In the genomic region with DNA sequence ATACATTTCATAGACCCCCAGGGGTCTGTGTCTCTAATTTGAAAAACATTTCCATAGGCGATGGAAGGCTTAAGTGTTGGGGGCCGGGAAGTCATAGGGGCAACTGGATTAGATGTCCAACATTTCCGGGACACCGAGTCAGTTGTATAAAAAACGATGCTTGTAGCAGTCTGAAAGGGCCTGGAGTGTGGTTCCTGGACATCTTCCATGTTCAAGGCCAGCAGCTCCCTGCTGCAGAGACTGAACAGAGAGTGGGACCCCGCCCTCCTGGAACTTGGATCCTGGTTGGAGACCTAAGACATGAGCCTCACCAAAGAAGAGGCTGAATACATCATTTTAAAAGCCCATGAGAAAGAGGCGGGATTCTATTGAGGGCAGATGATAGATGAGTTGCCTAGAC, we compare ENCODE assay signal across 18 cellular contexts.
A peak's percentile ranks its signal among the peaks of the same experiment; 100 is the strongest.
DNase-seq lines count a peak whose midpoint lies in the region; ATAC-seq and TF ChIP-seq lines count a peak whose summit lies in the region.
"Had no signal": no experiment of that assay in that cellular context is flagged by ENCODE, and none has a peak within 500 bp of the region (broad histone marks: within the 10 kb centered on the region; RNA-seq: fewer than 3 reads in every experiment).

No MANE protein-coding gene starts in this region.

- no peak overlapping the region for H3K4me3 Mint-ChIP-seq in endodermal cell
- H3K4me3 Mint-ChIP-seq: B cell; CD4-positive, CD25-positive, alpha-beta regulatory T cell; CD8-positive, alpha-beta T cell; GM23338; H9 had no signal

- no peak for ATAC-seq in heart left ventricle
- ATAC-seq: CD8-positive, alpha-beta T cell; GM23338; HCT116 had no signal

- no peak overlapping the region for H3K27ac Mint-ChIP-seq in endodermal cell
- H3K27ac Mint-ChIP-seq: B cell; CD4-positive, CD25-positive, alpha-beta regulatory T cell; CD8-positive, alpha-beta T cell; GM23338; H9 had no signal

- intact Hi-C loops in cardiac septum (cut with DNase I) (no loop called here), heart left ventricle (cut with DNase I) (no loop called here), posterior vena cava (cut with DNase I) (no loop called here), vagina (cut with DNase I) (no loop called here)

- H3K9me3 ChIP-seq in heart left ventricle (no peaks in the 10 kb centered on the region), endodermal cell (ENCODE audit: control insufficient read depth, low read length) (no peaks in the 10 kb centered on the region), vagina (no peaks in the 10 kb centered on the region)

- H3K9ac ChIP-seq in endodermal cell (ENCODE audit: extremely low read depth, low read length, poor library complexity, severe bottlenecking) = no peak overlapping the region
- H3K9ac ChIP-seq: BLaER1 had no signal

- H3K4me1 Mint-ChIP-seq in endodermal cell = no peaks in the 10 kb centered on the region
- H3K4me1 Mint-ChIP-seq: B cell; CD4-positive, CD25-positive, alpha-beta regulatory T cell had no signal

- H3K36me3 ChIP-seq in heart left ventricle (no peaks in the 10 kb centered on the region), endodermal cell (ENCODE audit: control insufficient read depth, insufficient read depth, low read length) (no peaks in the 10 kb centered on the region), vagina (no peaks in the 10 kb centered on the region)
- H3K36me3 ChIP-seq: BLaER1 had no signal

- H3K27me3 ChIP-seq in heart left ventricle (peaks cover 0 to 9% (median 0%) of the 10 kb centered on the region in 9 donors), endodermal cell (ENCODE audit: control insufficient read depth, insufficient read depth, low read length, poor library complexity, severe bottlenecking) (no peaks in the 10 kb centered on the region), vagina (no peaks in the 10 kb centered on the region)
- H3K27me3 ChIP-seq: BLaER1 had no signal

- TF ChIP-seq CTCF in heart left ventricle (IDR thresholded peaks at IDR 0.05) = no peak
- TF ChIP-seq CTCF in endodermal cell (conservative IDR thresholded peaks at IDR 0.05) = no peak
- no peak for TF ChIP-seq CTCF in vagina (IDR thresholded peaks at IDR 0.05)

- DNase-seq in cardiac septum (ENCODE audit: low spot score) (peak; percentile 44), heart left ventricle (no peak), endodermal cell (peak; percentile 13), posterior vena cava (ENCODE audit: low spot score) (peak; percentile 45), AML-193 (lab: John Stamatoyannopoulos, UW) (no peak), vagina (ENCODE audit: extremely low spot score in 2 of 2) (no peak), NCI-H2029 treated with DMSO at 0.1 percent for 48 hours (lab: John Stamatoyannopoulos, UW) (no peak)
- DNase-seq: CD4-positive, CD25-positive, alpha-beta regulatory T cell; CD8-positive, alpha-beta T cell; DMS 273 treated with DMSO at 0.1 percent for 48 hours; DMS79 treated with DMSO at 0.1 percent for 48 hours; GF-D8; H9 had no signal

- no peak overlapping the region for H3K27ac ChIP-seq in heart left ventricle
- H3K27ac ChIP-seq in endodermal cell (ENCODE audit: low read depth, low read length) = no peak overlapping the region
- H3K27ac ChIP-seq in vagina = no peak overlapping the region
- H3K27ac ChIP-seq: BLaER1, C4-2B had no signal

- H3K27me3 Mint-ChIP-seq in endodermal cell (ENCODE audit: insufficient read depth) = peaks cover 5% of the 10 kb centered on the region

- peaks cover 8% of the 10 kb centered on the region for H3K9me3 Mint-ChIP-seq in endodermal cell
- H3K9me3 Mint-ChIP-seq: CD8-positive, alpha-beta T cell had no signal

- 83 to 91% (median 90%) methylated on average over 7 of the region's 7 CpGs for WGBS in heart left ventricle, 4 donors
- WGBS in endodermal cell (ENCODE audit: insufficient coverage in 1 of 2, insufficient read length in 1 of 2), 2 experiments = 92 to 100% methylated on average over 3 to 7 of the region's 7 CpGs

- TF ChIP-seq POLR2A in heart left ventricle (IDR thresholded peaks at IDR 0.05) = no peak
- TF ChIP-seq POLR2A in vagina (IDR thresholded peaks at IDR 0.05) = no peak

- no peaks in the 10 kb centered on the region for H3K36me3 Mint-ChIP-seq in endodermal cell (ENCODE audit: low read depth)
- H3K36me3 Mint-ChIP-seq: CD4-positive, CD25-positive, alpha-beta regulatory T cell; CD8-positive, alpha-beta T cell had no signal

- H3K4me3 ChIP-seq in heart left ventricle (no peak overlapping the region), endodermal cell (ENCODE audit: low read length) (no peak overlapping the region), vagina (no peak overlapping the region)
- H3K4me3 ChIP-seq: BLaER1, GM23338 had no signal

- H3K4me1 ChIP-seq in heart left ventricle = peaks cover 0 to 6% (median under 1%) of the 10 kb centered on the region in 12 donors
- H3K4me1 ChIP-seq in endodermal cell (ENCODE audit: control insufficient read depth, insufficient read depth, low read length) = no peaks in the 10 kb centered on the region
- H3K4me1 ChIP-seq in vagina = no peaks in the 10 kb centered on the region

Comparison
In these comparisons a context has a peak if more than half of its experiments do, and no peak if none do; other contexts are left out.
1. DNase-seq: peak in cardiac septum (single experiment), endodermal cell (single experiment) and posterior vena cava (single experiment); none in heart left ventricle (0 of 5), AML-193 (0 of 2), vagina (0 of 2) and NCI-H2029 treated with DMSO at 0.1 percent for 48 hours (single experiment).